ENCODE assay signal across 8 cellular contexts in genomic region chr1:117001254-117001927, GRCh38. TPM values are rescaled to one million over a fixed set of nuclear protein-coding genes. Genes with fewer than 3 reads are reported as not detected.
A peak's percentile ranks its signal among the peaks of the same experiment; 100 is the strongest.
DNase-seq lines count a peak whose midpoint lies in the region; ATAC-seq and TF ChIP-seq lines count a peak whose summit lies in the region.

Gene CD101 (plus strand): TSS chr1:117001760. CDS start chr1:117001818, 58 bp downstream.

- ATAC-seq in GM18861 (IDR thresholded peaks at IDR 0.05; ENCODE audit: unreplicated experiment) (peak; percentile 93), HG02610 (IDR thresholded peaks at IDR 0.05; ENCODE audit: unreplicated experiment) (peak; percentile 94), gastroesophageal sphincter (no peak)

- peaks cover 21% of the 10 kb centered on the region for H3K36me3 Mint-ChIP-seq in nephron progenitor cell (ENCODE audit: low read depth)

- no peak within 1 kb of the TSS for H3K4me3 ChIP-seq in gastroesophageal sphincter

- peak within 1 kb of the TSS; percentile 53 for H3K27ac Mint-ChIP-seq in nephron progenitor cell

- H3K9me3 Mint-ChIP-seq in nephron progenitor cell = no peaks in the 10 kb centered on the region

- peaks cover 33% of the 10 kb centered on the region for H3K4me1 Mint-ChIP-seq in nephron progenitor cell

- H3K36me3 ChIP-seq in gastroesophageal sphincter = no peaks in the 10 kb centered on the region

- no peaks in the 10 kb centered on the region for H3K27me3 ChIP-seq in gastroesophageal sphincter

- H3K9me3 ChIP-seq in gastroesophageal sphincter = no peaks in the 10 kb centered on the region

- H3K4me3 Mint-ChIP-seq in nephron progenitor cell = no peak within 1 kb of the TSS

- 69 to 82% methylated on average over 2 to 3 of the region's 3 CpGs for WGBS in gastroesophageal sphincter (ENCODE audit: low coverage in 1 of 2), 2 donors

- no peaks in the 10 kb centered on the region for H3K4me1 ChIP-seq in gastroesophageal sphincter

- peak; percentile 24 to 86 for DNase-seq in NOMO-1 (lab: John Stamatoyannopoulos, UW; ENCODE audit: unreplicated experiment in 2 of 2)
- DNase-seq in nephron progenitor cell = no peak
- DNase-seq in NCI-H524 (lab: John Stamatoyannopoulos, UW) = no peak
- DNase-seq in GDM1 (lab: John Stamatoyannopoulos, UW) = no peak
- DNase-seq in NCI-H1436 (lab: John Stamatoyannopoulos, UW) = no peak

- TF ChIP-seq EP300 in gastroesophageal sphincter (IDR thresholded peaks at IDR 0.05) = no peak

- TF ChIP-seq POLR2A in gastroesophageal sphincter (IDR thresholded peaks at IDR 0.05) = no peak

- H3K27ac ChIP-seq in gastroesophageal sphincter = no peak within 1 kb of the TSS

- no peaks in the 10 kb centered on the region for H3K27me3 Mint-ChIP-seq in nephron progenitor cell (ENCODE audit: low read depth, poor library complexity)

- TF ChIP-seq CTCF in nephron progenitor cell (IDR thresholded peaks at IDR 0.05) (no peak), gastroesophageal sphincter (IDR thresholded peaks at IDR 0.05) (no peak)

RNA-seq across cellular contexts. Expression of gene CD101, which starts in this region (rescaled TPM):
- total RNA-seq in gastroesophageal sphincter = 1 to 10 TPM in 1 of 4 donors, under 1 TPM in 3; 0.35 to 5.3 (median 0.84) TPM

Comparison
In these comparisons a context has a peak if more than half of its experiments do, and no peak if none do; other contexts are left out.
1. DNase-seq: peak in NOMO-1 (2 of 2); none in nephron progenitor cell (single experiment), NCI-H524 (0 of 2), GDM1 (single experiment) and NCI-H1436 (single experiment).